ENCODE assay signal across 8 cellular contexts in genomic region chr3:112086857-112087524, GRCh38. TPM values are rescaled to one million over a fixed set of nuclear protein-coding genes. Genes with fewer than 3 reads are reported as not detected.
DNase-seq lines count a peak whose midpoint lies in the region; ATAC-seq and TF ChIP-seq lines count a peak whose summit lies in the region.

No MANE protein-coding gene starts in this region.

- H3K36me3 Mint-ChIP-seq in central memory CD8-positive, alpha-beta T cell (ENCODE audit: insufficient read depth): no peaks in the 10 kb centered on the region

- peaks cover 15% of the 10 kb centered on the region for H3K4me1 Mint-ChIP-seq in central memory CD8-positive, alpha-beta T cell

- H3K4me3 Mint-ChIP-seq in central memory CD8-positive, alpha-beta T cell: peak overlapping the region; percentile 80

- no peak for TF ChIP-seq CTCF in AG10803 (conservative IDR thresholded peaks at IDR 0.05; ENCODE audit: low read length)

- DNase-seq in AG10803 (ENCODE audit: low read depth) (peak; percentile 22), Karpas-422 (no peak), NCI-H2081 (lab: John Stamatoyannopoulos, UW) (no peak), substantia nigra (lab: John Stamatoyannopoulos, UW) (no peak), NCI-H1694 treated with DMSO at 0.1 percent for 48 hours (lab: John Stamatoyannopoulos, UW) (no peak)
- no peak for DNase-seq in central memory CD8-positive, alpha-beta T cell (ENCODE audit: low spot score in 2 of 2)

- peak overlapping the region; percentile 40; the same call in 1 of the 2 replicates for H2AFZ ChIP-seq in Karpas-422 (ENCODE audit: low read length)

- H3K79me2 ChIP-seq in Karpas-422 (ENCODE audit: low read length): no peaks in the 10 kb centered on the region

- no peak overlapping the region for H3K27ac Mint-ChIP-seq in central memory CD8-positive, alpha-beta T cell (ENCODE audit: low read depth)

- no peaks in the 10 kb centered on the region for H3K9me2 ChIP-seq in Karpas-422 (replicated peaks; ENCODE audit: insufficient read depth, low read length)

- peak overlapping the region; percentile 74 for H3K4me3 ChIP-seq in AG10803 (ENCODE audit: low read length)
- H3K4me3 ChIP-seq in Karpas-422 (ENCODE audit: low read length): peak overlapping the region; percentile 58
- H3K4me3 ChIP-seq in mononuclear cell (ENCODE audit: low read length): peak overlapping the region; percentile 31

- H3K27ac ChIP-seq in Karpas-422 (ENCODE audit: low read length) (no peak overlapping the region), substantia nigra (ENCODE audit: low read depth, low read length, poor library complexity, severe bottlenecking) (no peak overlapping the region)

- H3K9me3 Mint-ChIP-seq in central memory CD8-positive, alpha-beta T cell: no peaks in the 10 kb centered on the region

- no peak overlapping the region for H3K9ac ChIP-seq in Karpas-422 (ENCODE audit: low read length)

- H3K27me3 Mint-ChIP-seq in central memory CD8-positive, alpha-beta T cell: peaks cover 32% of the 10 kb centered on the region

- H3K4me1 ChIP-seq in Karpas-422 (ENCODE audit: low read length) (peaks cover 19% of the 10 kb centered on the region), mononuclear cell (ENCODE audit: insufficient read depth, low read length) (peaks cover 23% of the 10 kb centered on the region)

- H3K4me2 ChIP-seq in Karpas-422 (ENCODE audit: low read depth, low read length, poor library complexity, severe bottlenecking): peak overlapping the region; percentile 65

- ATAC-seq in central memory CD8-positive, alpha-beta T cell (replicated peaks; ENCODE audit: extremely low read depth, poor library complexity, severe bottlenecking): no peak
- no peak for ATAC-seq in GM18502 (IDR thresholded peaks at IDR 0.05; ENCODE audit: poor library complexity, unreplicated experiment)

- H3K36me3 ChIP-seq in Karpas-422 (ENCODE audit: insufficient read depth, low read length): no peaks in the 10 kb centered on the region

- no peaks in the 10 kb centered on the region for H3K27me3 ChIP-seq in Karpas-422 (ENCODE audit: low read length)
- H3K27me3 ChIP-seq in mononuclear cell (ENCODE audit: insufficient read depth, low read length): peaks cover 62% of the 10 kb centered on the region

- H3K9me3 ChIP-seq in Karpas-422 (ENCODE audit: low read length) (no peaks in the 10 kb centered on the region), mononuclear cell (ENCODE audit: low read depth, low read length) (no peaks in the 10 kb centered on the region)

- no peaks in the 10 kb centered on the region for H4K20me1 ChIP-seq in Karpas-422 (ENCODE audit: insufficient read depth, low read depth, low read length)

RNA-seq across cellular contexts. Expression of gene C3orf52, which starts 0.8 kb away (rescaled TPM):
- 0.07 and 0.52 TPM in 2 replicates for total RNA-seq in Karpas-422 (2014; rRNA removed; shearing (Covaris generic); ENCODE audit: low replicate concordance)
- total RNA-seq in mononuclear cell: 1.3 TPM

RNA-seq across cellular contexts. Expression of gene GCSAM, which starts 46.1 kb away (rescaled TPM):
- total RNA-seq in Karpas-422 (2014; rRNA removed; shearing (Covaris generic); ENCODE audit: low replicate concordance): 39.2 and 130 TPM in 2 replicates
- total RNA-seq in mononuclear cell: 6.4 TPM

RNA-seq across cellular contexts. Expression of gene TMPRSS7, which starts 52.5 kb away (rescaled TPM):
- total RNA-seq in Karpas-422 (2014; rRNA removed; shearing (Covaris generic); ENCODE audit: low replicate concordance): not detected in 2 replicates
- not detected for total RNA-seq in mononuclear cell
